In genomic region chr9:87504938-87505337, GRCh38 we compare ENCODE assay signal across 19 cellular contexts.
"Had no signal": no experiment of that assay in that cellular context is flagged by ENCODE, and none has a peak within 500 bp of the region (broad histone marks: within the 10 kb centered on the region; RNA-seq: fewer than 3 reads in every experiment).

No MANE protein-coding gene starts in this region.

- H3K27me3 ChIP-seq: breast epithelium, colonic mucosa, neural progenitor cell, upper lobe of right lung had no signal

- H2AFZ ChIP-seq: neural progenitor cell had no signal

- H3K4me2 ChIP-seq: neural progenitor cell had no signal

- H3K36me3 ChIP-seq: breast epithelium, colonic mucosa, heart right ventricle, neural progenitor cell, spleen had no signal

- H3K4me1 ChIP-seq: breast epithelium, colonic mucosa had no signal

- H3K9ac ChIP-seq: neural progenitor cell had no signal

- H3K4me3 ChIP-seq: breast epithelium, colonic mucosa, heart right ventricle, lung, neural progenitor cell, spleen, upper lobe of right lung had no signal

- DNase-seq: activated CD4-positive, alpha-beta T cell treated with anti-CD3 and anti-CD28 coated beads, Interleukin-2, amount 50 U/mL, for 4 hours; activated CD8-positive, alpha-beta memory T cell treated with anti-CD3 and anti-CD28 coated beads for 24 hours; activated CD8-positive, alpha-beta memory T cell treated with anti-CD3 and anti-CD28 coated beads, Interleukin-2, amount 50 U/mL, for 48 hours; activated naive CD4-positive, alpha-beta T cell; activated naive CD8-positive, alpha-beta T cell treated with anti-CD3 and anti-CD28 coated beads, Interleukin-2, amount 10 ng/mL, durations not matched to agents 7 days and 5 days; activated T-cell treated with anti-CD3 and anti-CD28 coated beads, Interleukin-2, amount 50 U/mL, for 4 hours; amniotic stem cell; colonic mucosa; heart right ventricle; kidney; naive thymus-derived CD8-positive, alpha-beta T cell; spleen; stimulated activated CD4-positive, alpha-beta T cell treated with anti-CD3 and anti-CD28 coated beads, Interleukin-4, amount 100 ng/mL, for 4 hours; stimulated activated naive CD8-positive, alpha-beta T cell treated with anti-CD3 and anti-CD28 coated beads, Interleukin-15, Interleukin-2, amounts not matched to agents 100 U/mL and 50 U/mL, for 24 hours; T-helper 1 cell; upper lobe of right lung had no signal

- H3K27ac ChIP-seq: breast epithelium, colonic mucosa, heart right ventricle, neural progenitor cell had no signal

- ATAC-seq: activated T-cell treated with anti-CD3 and anti-CD28 coated beads, Interleukin-2, amount 50 U/mL, for 4 hours; heart right ventricle; naive thymus-derived CD8-positive, alpha-beta T cell; stimulated activated naive CD8-positive, alpha-beta T cell treated with anti-CD3 and anti-CD28 coated beads, Interleukin-15, Interleukin-2, amounts not matched to agents 100 U/mL and 50 U/mL, for 24 hours; upper lobe of right lung had no signal

- H3K9me3 ChIP-seq: breast epithelium, colonic mucosa, heart right ventricle, spleen, upper lobe of right lung had no signal
